In genomic region chr11:122276221-122276620, GRCh38 we compare ENCODE assay signal across 26 cellular contexts.
DNase-seq lines count a peak whose midpoint lies in the region; ATAC-seq, FAIRE-seq and TF ChIP-seq lines count a peak whose summit lies in the region.
"Had no signal": no experiment of that assay in that cellular context is flagged by ENCODE, and none has a peak within 500 bp of the region (broad histone marks: within the 10 kb centered on the region; RNA-seq: fewer than 3 reads in every experiment).

No MANE protein-coding gene starts in this region.

- no peaks in the 10 kb centered on the region for H3K27me3 ChIP-seq in cardiac muscle cell
- peaks cover 4% of the 10 kb centered on the region for H3K27me3 ChIP-seq in astrocyte (ENCODE audit: insufficient read depth, low read length)
- H3K27me3 ChIP-seq: BE2C, BLaER1 had no signal

- H3K4me1 ChIP-seq in cardiac muscle cell (ENCODE audit: low read depth) (peaks cover 82% of the 10 kb centered on the region), astrocyte (ENCODE audit: insufficient read depth, low read length) (no peaks in the 10 kb centered on the region)
- H3K4me1 ChIP-seq: BE2C, BLaER1 had no signal

- H3K36me3 ChIP-seq in cardiac muscle cell (no peaks in the 10 kb centered on the region), astrocyte (ENCODE audit: insufficient read depth, low read length) (no peaks in the 10 kb centered on the region)
- H3K36me3 ChIP-seq: BE2C, BLaER1 had no signal

- no peak overlapping the region for H3K4me2 ChIP-seq in astrocyte (ENCODE audit: low read length)
- H3K4me2 ChIP-seq: BLaER1 had no signal

- H3K27me3 Mint-ChIP-seq in astrocyte (ENCODE audit: low read depth, unreplicated experiment): peaks cover 6% of the 10 kb centered on the region
- H3K27me3 Mint-ChIP-seq: CD4-positive, CD25-positive, alpha-beta regulatory T cell; CD8-positive, alpha-beta memory T cell had no signal

- no peak for ATAC-seq in Right ventricle myocardium inferior
- ATAC-seq: GM12878 had no signal

- H2AFZ ChIP-seq in astrocyte (ENCODE audit: low read depth, low read length): no peak overlapping the region

- DNase-seq in cardiac muscle cell (ENCODE audit: low read depth in 1 of 2, low spot score in 1 of 2): no peak
- no peak for DNase-seq in Right ventricle myocardium inferior (ENCODE audit: missing footprints)
- peak; percentile 54 for DNase-seq in astrocyte (ENCODE audit: low read depth)
- peak; percentile 44 for DNase-seq in fibroblast of the aortic adventitia (ENCODE audit: low read depth)
- DNase-seq in activated CD4-positive, alpha-beta T cell treated with anti-CD3 and anti-CD28 coated beads, Interleukin-2, amount 50 U/mL, for 48 hours: no peak
- no peak for DNase-seq in activated effector memory CD4-positive, alpha-beta T cell treated with Interleukin-2 at 50 U/mL for 16 hours
- DNase-seq: 8988T; ACHN; BE2C; C1 segment of cervical spinal cord; CD4-positive, alpha-beta memory T cell; CD4-positive, CD25-positive, alpha-beta regulatory T cell; CD8-positive, alpha-beta memory T cell; COR-L47; DMS 273 treated with DMSO at 0.1 percent for 48 hours; DMS153; DMS53; DND-41; EL; GDM1 had no signal

- H3K9me3 ChIP-seq in cardiac muscle cell (ENCODE audit: low read depth) (no peaks in the 10 kb centered on the region), astrocyte (ENCODE audit: insufficient read depth, low read depth, low read length) (no peaks in the 10 kb centered on the region)
- H3K9me3 ChIP-seq: BE2C, BLaER1 had no signal

- H3K27ac ChIP-seq in cardiac muscle cell (peak overlapping the region; percentile 82), astrocyte (ENCODE audit: low read depth, low read length) (no peak overlapping the region)
- H3K27ac ChIP-seq: BLaER1 had no signal

- H3K4me1 Mint-ChIP-seq in astrocyte (ENCODE audit: low read depth, unreplicated experiment): peaks cover 4% of the 10 kb centered on the region
- H3K4me1 Mint-ChIP-seq: CD4-positive, alpha-beta memory T cell; CD4-positive, CD25-positive, alpha-beta regulatory T cell; CD8-positive, alpha-beta memory T cell had no signal

- H3K4me3 Mint-ChIP-seq in astrocyte (ENCODE audit: unreplicated experiment): no peak overlapping the region
- H3K4me3 Mint-ChIP-seq: CD14-positive monocyte; CD4-positive, alpha-beta memory T cell; CD4-positive, CD25-positive, alpha-beta regulatory T cell; CD8-positive, alpha-beta memory T cell had no signal

- H3K9ac ChIP-seq in astrocyte (ENCODE audit: low read length): no peak overlapping the region
- H3K9ac ChIP-seq: BLaER1 had no signal

- TF ChIP-seq CTCF in cardiac muscle cell (IDR thresholded peaks at IDR 0.05; ENCODE audit: low read depth, low read length) (no peak), astrocyte (IDR thresholded peaks at IDR 0.05; ENCODE audit: insufficient read depth, low read depth, low read length) (no peak), fibroblast of the aortic adventitia (IDR thresholded peaks at IDR 0.05; ENCODE audit: insufficient read depth, low read length) (no peak)

- intact Hi-C loops in Right ventricle myocardium inferior (cut with DNase I): no loop called here

- H3K36me3 Mint-ChIP-seq in astrocyte (ENCODE audit: low read depth, unreplicated experiment): no peaks in the 10 kb centered on the region
- H3K36me3 Mint-ChIP-seq: CD14-positive monocyte; CD4-positive, alpha-beta memory T cell; CD4-positive, CD25-positive, alpha-beta regulatory T cell; CD8-positive, alpha-beta memory T cell had no signal

- H3K79me2 ChIP-seq in astrocyte (ENCODE audit: insufficient read depth, low read length): no peaks in the 10 kb centered on the region

- FAIRE-seq in astrocyte (lab: Jason Lieb, UNC): no peak
- FAIRE-seq: A204.1, GM12878, GM12892, GM18507 had no signal

- no peaks in the 10 kb centered on the region for H4K20me1 ChIP-seq in astrocyte (ENCODE audit: insufficient read depth, low read length)
- H4K20me1 ChIP-seq: BLaER1 had no signal

- H3K27ac Mint-ChIP-seq in astrocyte (ENCODE audit: unreplicated experiment): no peak overlapping the region
- H3K27ac Mint-ChIP-seq: CD14-positive monocyte; CD4-positive, alpha-beta memory T cell; CD4-positive, CD25-positive, alpha-beta regulatory T cell; CD8-positive, alpha-beta memory T cell had no signal

- H3K9me3 Mint-ChIP-seq in astrocyte (ENCODE audit: unreplicated experiment): no peaks in the 10 kb centered on the region
- H3K9me3 Mint-ChIP-seq: CD8-positive, alpha-beta memory T cell had no signal

- no peak overlapping the region for H3K4me3 ChIP-seq in cardiac muscle cell
- H3K4me3 ChIP-seq in astrocyte (ENCODE audit: insufficient read depth, low read depth, low read length): no peak overlapping the region
- no peak overlapping the region for H3K4me3 ChIP-seq in fibroblast of the aortic adventitia (ENCODE audit: low read depth, low read length)
- H3K4me3 ChIP-seq: BLaER1, GM12878 had no signal

Comparison
In these comparisons a context has a peak if more than half of its experiments do, and no peak if none do; other contexts are left out.
1. DNase-seq: peak in astrocyte (single experiment) and fibroblast of the aortic adventitia (single experiment); none in cardiac muscle cell (0 of 2), Right ventricle myocardium inferior (single experiment), activated CD4-positive, alpha-beta T cell treated with anti-CD3 and anti-CD28 coated beads, Interleukin-2, amount 50 U/mL, for 48 hours (0 of 2) and activated effector memory CD4-positive, alpha-beta T cell treated with Interleukin-2 at 50 U/mL for 16 hours (single experiment).